In the genomic region with DNA sequence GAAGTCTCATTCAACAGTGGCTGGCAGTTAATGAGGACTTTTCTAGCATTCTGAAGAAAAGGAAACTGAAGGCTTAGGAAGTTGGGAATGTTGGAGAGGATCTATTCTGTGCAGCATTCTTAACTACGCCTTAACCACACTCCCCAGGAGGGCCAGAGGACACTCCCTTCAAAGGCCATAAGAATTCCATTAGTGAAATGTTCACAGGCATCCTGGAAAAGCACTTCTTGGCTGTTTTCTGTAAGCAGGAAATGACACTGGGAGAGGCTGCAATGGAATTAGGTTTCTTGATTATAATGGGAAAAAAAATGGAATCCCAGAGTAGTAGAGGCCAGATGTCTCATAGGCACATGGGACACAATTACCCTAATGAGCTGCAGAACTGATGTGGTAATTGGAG, we compare ENCODE assay signal across 17 cellular contexts.
DNase-seq lines count a peak whose midpoint lies in the region; ATAC-seq and TF ChIP-seq lines count a peak whose summit lies in the region.
"Had no signal": no experiment of that assay in that cellular context is flagged by ENCODE, and none has a peak within 500 bp of the region (broad histone marks: within the 10 kb centered on the region; RNA-seq: fewer than 3 reads in every experiment).

No MANE protein-coding gene starts in this region.

- no peak overlapping the region for H3K27ac Mint-ChIP-seq in T-helper 2 cell treated with Interferon-gamma antibody and Interleukin-4, amounts not matched to agents 5 μg/mL and 100 μg/mL, for 36 hours
- H3K27ac Mint-ChIP-seq: activated CD4-positive, alpha-beta T cell treated with anti-CD3 and anti-CD28 coated beads, Interleukin-2, amount 10 ng/mL, durations not matched to agents 7 days and 5 days; activated T-helper 17 cell treated with anti-CD3 and anti-CD28 coated beads, Interleukin-2, amount 50 U/mL, for 72 hours; CD4-positive, CD25-positive, alpha-beta regulatory T cell; progenitor cell of endocrine pancreas; stimulated activated naive B cell treated with anti-CD40 and anti-IgM and Interleukin-4, amounts not matched to agents 10 μg/mL and 1 μg/mL and 100 μg/mL, for 72 hours had no signal

- peak; percentile 97 for DNase-seq in BJ (ENCODE audit: low read depth)
- peak; percentile 91 for DNase-seq in LHCN-M2 (ENCODE audit: low read depth)
- DNase-seq in dedifferentiated amniotic fluid mesenchymal stem cell (ENCODE audit: extremely low spot score) = peak; percentile 39
- DNase-seq in osteoblast (ENCODE audit: insufficient read length, low spot score, missing footprints) = no peak
- no peak for DNase-seq in amniotic stem cell (lab: John Stamatoyannopoulos, UW)
- no peak for DNase-seq in T-helper 2 cell treated with Interferon-gamma antibody and Interleukin-4, amounts not matched to agents 5 μg/mL and 100 μg/mL, for 36 hours (ENCODE audit: low spot score)
- DNase-seq in aorta = no peak
- no peak for DNase-seq in stimulated activated CD4-positive, alpha-beta T cell treated with anti-CD3 and anti-CD28 coated beads, Interleukin-12 subunit alpha, Interleukin-12 subunit beta, amount 100 ng/mL, for 4 hours
- DNase-seq: activated CD4-positive, alpha-beta T cell treated with anti-CD3 and anti-CD28 coated beads, Interleukin-2, amount 10 ng/mL, durations not matched to agents 7 days and 5 days; caudate nucleus; CD4-positive, CD25-positive, alpha-beta regulatory T cell; Karpas-422; midbrain; NCI-H2107; stimulated activated naive B cell treated with anti-CD40 and anti-IgM and Interleukin-4, amounts not matched to agents 10 μg/mL and 1 μg/mL and 100 μg/mL, for 72 hours had no signal

- ATAC-seq in aorta (ENCODE audit: low FRiP score) = no peak
- ATAC-seq: activated T-helper 17 cell treated with anti-CD3 and anti-CD28 coated beads, Interleukin-2, amount 50 U/mL, for 72 hours; stimulated activated naive B cell treated with anti-CD40 and anti-IgM and Interleukin-4, amounts not matched to agents 10 μg/mL and 1 μg/mL and 100 μg/mL, for 72 hours had no signal

- H4K20me1 ChIP-seq in osteoblast (ENCODE audit: insufficient read depth, low read length) = no peaks in the 10 kb centered on the region

- 92 to 100% methylated on average over 1 of the region's 1 CpG for WGBS in aorta, 2 donors

- intact Hi-C loops in aorta (cut with DNase I) = loop anchor here in 1 of 2 donors (5.0 kb wide), 1 partner anchor 32 kb away; no protein-coding TSS in a partner anchor

- no peaks in the 10 kb centered on the region for H3K36me3 ChIP-seq in BJ (ENCODE audit: control insufficient read depth, insufficient read depth, low read length)
- no peaks in the 10 kb centered on the region for H3K36me3 ChIP-seq in osteoblast (ENCODE audit: insufficient read depth, low read length)
- no peaks in the 10 kb centered on the region for H3K36me3 ChIP-seq in aorta (ENCODE audit: control insufficient read depth in 1 of 2, insufficient read depth in 2 of 2, low read length in 1 of 2)

- no peaks in the 10 kb centered on the region for H3K79me2 ChIP-seq in osteoblast (ENCODE audit: insufficient read depth, low read length)

- no peak overlapping the region for H3K4me3 Mint-ChIP-seq in T-helper 2 cell treated with Interferon-gamma antibody and Interleukin-4, amounts not matched to agents 5 μg/mL and 100 μg/mL, for 36 hours
- H3K4me3 Mint-ChIP-seq: activated CD4-positive, alpha-beta T cell treated with anti-CD3 and anti-CD28 coated beads, Interleukin-2, amount 10 ng/mL, durations not matched to agents 7 days and 5 days; activated T-helper 17 cell treated with anti-CD3 and anti-CD28 coated beads, Interleukin-2, amount 50 U/mL, for 72 hours; CD4-positive, CD25-positive, alpha-beta regulatory T cell; stimulated activated naive B cell treated with anti-CD40 and anti-IgM and Interleukin-4, amounts not matched to agents 10 μg/mL and 1 μg/mL and 100 μg/mL, for 72 hours had no signal

- peaks cover 11% of the 10 kb centered on the region for H3K4me1 ChIP-seq in osteoblast (ENCODE audit: insufficient read depth, low read length)
- H3K4me1 ChIP-seq in aorta (ENCODE audit: control insufficient read depth in 1 of 2, insufficient read depth in 2 of 2, low read length in 2 of 2) = no peaks in the 10 kb centered on the region

- no peaks in the 10 kb centered on the region for H3K27me3 Mint-ChIP-seq in T-helper 2 cell treated with Interferon-gamma antibody and Interleukin-4, amounts not matched to agents 5 μg/mL and 100 μg/mL, for 36 hours (ENCODE audit: low read depth)
- H3K27me3 Mint-ChIP-seq: activated CD4-positive, alpha-beta T cell treated with anti-CD3 and anti-CD28 coated beads, Interleukin-2, amount 10 ng/mL, durations not matched to agents 7 days and 5 days; progenitor cell of endocrine pancreas had no signal

- no peaks in the 10 kb centered on the region for H3K9me3 Mint-ChIP-seq in T-helper 2 cell treated with Interferon-gamma antibody and Interleukin-4, amounts not matched to agents 5 μg/mL and 100 μg/mL, for 36 hours

- TF ChIP-seq CTCF in BJ (IDR thresholded peaks at IDR 0.05; ENCODE audit: insufficient read depth, low read depth, low read length) (no peak), osteoblast (IDR thresholded peaks at IDR 0.05; ENCODE audit: extremely low read depth, low read depth, low read length) (no peak)

- H3K9me3 ChIP-seq in osteoblast (ENCODE audit: low read depth, low read length) (no peaks in the 10 kb centered on the region), aorta (ENCODE audit: control insufficient read depth, low read length) (peaks cover 4% of the 10 kb centered on the region)

- no peaks in the 10 kb centered on the region for H3K27me3 ChIP-seq in BJ (ENCODE audit: control insufficient read depth, insufficient read depth, low read length)
- H3K27me3 ChIP-seq in osteoblast (ENCODE audit: insufficient read depth, low read length) = no peaks in the 10 kb centered on the region
- H3K27me3 ChIP-seq in aorta (ENCODE audit: control insufficient read depth in 1 of 2, insufficient read depth in 2 of 2, low read length in 1 of 2) = no peaks in the 10 kb centered on the region

- H3K4me1 Mint-ChIP-seq in T-helper 2 cell treated with Interferon-gamma antibody and Interleukin-4, amounts not matched to agents 5 μg/mL and 100 μg/mL, for 36 hours (ENCODE audit: low read depth) = peaks cover 2% of the 10 kb centered on the region
- H3K4me1 Mint-ChIP-seq: activated CD4-positive, alpha-beta T cell treated with anti-CD3 and anti-CD28 coated beads, Interleukin-2, amount 10 ng/mL, durations not matched to agents 7 days and 5 days; CD4-positive, CD25-positive, alpha-beta regulatory T cell; stimulated activated naive B cell treated with anti-CD40 and anti-IgM and Interleukin-4, amounts not matched to agents 10 μg/mL and 1 μg/mL and 100 μg/mL, for 72 hours had no signal

- POLR2A ChIA-PET in BJ (lab: Charles Lee) = no interaction called here

- H3K27ac ChIP-seq in osteoblast (ENCODE audit: low read depth, low read length) (no peak overlapping the region), aorta (ENCODE audit: low read depth in 1 of 2, low read length in 2 of 2) (no peak overlapping the region)

- CTCF ChIA-PET in BJ (lab: Yijun Ruan, JAX) = interaction anchor here (1.0 to 3.1 kb wide), 3 partner anchors 9 to 15 kb away, joined by 4 to 17 read pairs (median 6); no protein-coding TSS in a partner anchor

- peak overlapping the region; percentile 38 for H2AFZ ChIP-seq in osteoblast (ENCODE audit: low read length)

- no peaks in the 10 kb centered on the region for H3K36me3 Mint-ChIP-seq in T-helper 2 cell treated with Interferon-gamma antibody and Interleukin-4, amounts not matched to agents 5 μg/mL and 100 μg/mL, for 36 hours (ENCODE audit: low read depth)
- H3K36me3 Mint-ChIP-seq: CD4-positive, CD25-positive, alpha-beta regulatory T cell had no signal

- H3K4me3 ChIP-seq in BJ (ENCODE audit: low read depth, low read length) (no peak overlapping the region), osteoblast (ENCODE audit: insufficient read depth, low read length) (no peak overlapping the region), aorta (ENCODE audit: low read length in 2 of 2) (no peak overlapping the region)

- H3K4me2 ChIP-seq in osteoblast (ENCODE audit: insufficient read depth, low read length) = no peak overlapping the region

Comparison
In these comparisons a context has a peak if more than half of its experiments do, and no peak if none do; other contexts are left out.
1. DNase-seq: peak in BJ (single experiment), LHCN-M2 (single experiment) and dedifferentiated amniotic fluid mesenchymal stem cell (single experiment); none in osteoblast (single experiment), amniotic stem cell (single experiment), T-helper 2 cell treated with Interferon-gamma antibody and Interleukin-4, amounts not matched to agents 5 μg/mL and 100 μg/mL, for 36 hours (single experiment), aorta (0 of 2) and stimulated activated CD4-positive, alpha-beta T cell treated with anti-CD3 and anti-CD28 coated beads, Interleukin-12 subunit alpha, Interleukin-12 subunit beta, amount 100 ng/mL, for 4 hours (single experiment).